ENCODE assay signal across 1 cellular context in the genomic region with DNA sequence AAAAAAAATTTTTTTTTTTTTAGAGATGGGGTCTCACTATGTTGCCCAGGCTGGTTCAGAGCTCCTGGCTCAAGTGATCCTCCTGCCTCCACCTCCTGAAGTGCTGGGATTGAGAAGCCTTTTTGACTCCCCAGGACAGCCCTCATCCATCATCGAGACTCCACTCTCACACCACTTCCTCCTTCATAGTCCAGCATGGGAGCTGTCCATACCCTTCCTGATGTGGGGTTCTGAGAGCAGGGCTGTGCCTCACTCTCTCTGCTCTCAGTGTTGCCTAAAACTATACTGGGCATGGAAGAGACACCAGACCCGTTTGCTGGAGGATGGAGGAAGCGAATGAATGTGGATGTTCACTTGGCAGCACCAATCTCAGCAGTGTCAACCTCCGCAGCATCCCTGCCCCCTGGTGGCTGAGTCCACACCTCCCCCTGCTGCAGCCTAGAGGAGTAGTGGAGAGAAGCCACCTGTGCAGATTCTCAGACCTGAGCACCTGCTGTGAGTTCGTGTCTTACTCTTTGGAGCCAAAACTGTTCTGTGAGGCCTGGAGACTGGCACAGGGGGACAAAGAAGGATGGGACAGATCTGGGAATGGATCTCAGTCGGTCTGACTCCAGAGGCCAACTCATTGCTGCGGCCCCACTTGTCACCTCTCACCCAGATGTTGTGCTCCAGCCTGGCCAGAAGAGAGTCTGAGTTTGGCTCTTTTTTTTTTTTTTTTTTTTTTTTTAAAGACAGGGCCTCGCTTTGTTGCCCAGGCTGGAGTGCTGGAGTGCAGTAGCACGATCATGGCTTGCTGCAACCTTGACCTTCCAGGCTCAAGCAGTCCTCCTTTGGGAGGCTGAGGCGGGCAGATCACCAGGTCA.
TF ChIP-seq lines count a peak whose summit lies in the region.

No MANE protein-coding gene starts in this region.

TF ChIP-seq in H1, 55 proteins besides CTCF, POLR2A, EP300 and RAD21:
- TF ChIP-seq, protein P1, sequence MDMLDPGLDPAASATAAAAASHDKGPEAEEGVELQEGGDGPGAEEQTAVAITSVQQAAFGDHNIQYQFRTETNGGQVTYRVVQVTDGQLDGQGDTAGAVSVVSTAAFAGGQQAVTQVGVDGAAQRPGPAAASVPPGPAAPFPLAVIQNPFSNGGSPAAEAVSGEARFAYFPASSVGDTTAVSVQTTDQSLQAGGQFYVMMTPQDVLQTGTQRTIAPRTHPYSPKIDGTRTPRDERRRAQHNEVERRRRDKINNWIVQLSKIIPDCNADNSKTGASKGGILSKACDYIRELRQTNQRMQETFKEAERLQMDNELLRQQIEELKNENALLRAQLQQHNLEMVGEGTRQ (IDR thresholded peaks at IDR 0.05; ENCODE audit: low read length) = no peak
- TF ChIP-seq GTF2F1 (IDR thresholded peaks at IDR 0.05; ENCODE audit: borderline replicate concordance, low read depth, low read length) (no peak), HDAC6 (IDR thresholded peaks at IDR 0.05; ENCODE audit: low read depth, low read length) (no peak), EZH2 (IDR thresholded peaks at IDR 0.05; ENCODE audit: low read depth, low read length, severe bottlenecking) (no peak), CEBPB (IDR thresholded peaks at IDR 0.05; ENCODE audit: low read depth, low read length) (no peak), TCF12 (IDR thresholded peaks at IDR 0.05; ENCODE audit: low read depth, low read length) (peak; percentile 89; the same call in 1 of the 2 replicates), SP1 (IDR thresholded peaks at IDR 0.05; ENCODE audit: low read depth, low read length) (no peak), YY1 (IDR thresholded peaks at IDR 0.05; ENCODE audit: low read depth, low read length) (0 out of 2 replicates have a peak, but pooled peaks have one; percentile 30), SP4 (IDR thresholded peaks at IDR 0.05; ENCODE audit: low read length) (no peak), JUND (IDR thresholded peaks at IDR 0.05; ENCODE audit: low read length) (no peak), RBBP5 (IDR thresholded peaks at IDR 0.05; ENCODE audit: borderline replicate concordance, low read depth, low read length) (no peak), POLR2AphosphoS5 (IDR thresholded peaks at IDR 0.05; ENCODE audit: low read depth, low read length) (no peak), TAF7 (optimal IDR thresholded peaks at IDR 0.05; ENCODE audit: borderline replicate concordance, low read depth, low read length) (no peak), SUZ12 (IDR thresholded peaks at IDR 0.05; ENCODE audit: low read length) (no peak), HDAC2 (IDR thresholded peaks at IDR 0.05; ENCODE audit: borderline replicate concordance in 1 of 2, low read depth in 2 of 2, low read length in 2 of 2) (no peak)
- TF ChIP-seq, protein P2, sequence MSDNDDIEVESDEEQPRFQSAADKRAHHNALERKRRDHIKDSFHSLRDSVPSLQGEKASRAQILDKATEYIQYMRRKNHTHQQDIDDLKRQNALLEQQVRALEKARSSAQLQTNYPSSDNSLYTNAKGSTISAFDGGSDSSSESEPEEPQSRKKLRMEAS (IDR thresholded peaks at IDR 0.05) = peak; percentile 47; the same call in 1 of the 2 replicates
- TF ChIP-seq, protein P3, sequence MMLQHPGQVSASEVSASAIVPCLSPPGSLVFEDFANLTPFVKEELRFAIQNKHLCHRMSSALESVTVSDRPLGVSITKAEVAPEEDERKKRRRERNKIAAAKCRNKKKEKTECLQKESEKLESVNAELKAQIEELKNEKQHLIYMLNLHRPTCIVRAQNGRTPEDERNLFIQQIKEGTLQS (IDR thresholded peaks at IDR 0.05; ENCODE audit: insufficient read depth, low read depth, low read length) = no peak
- TF ChIP-seq, protein P4, sequence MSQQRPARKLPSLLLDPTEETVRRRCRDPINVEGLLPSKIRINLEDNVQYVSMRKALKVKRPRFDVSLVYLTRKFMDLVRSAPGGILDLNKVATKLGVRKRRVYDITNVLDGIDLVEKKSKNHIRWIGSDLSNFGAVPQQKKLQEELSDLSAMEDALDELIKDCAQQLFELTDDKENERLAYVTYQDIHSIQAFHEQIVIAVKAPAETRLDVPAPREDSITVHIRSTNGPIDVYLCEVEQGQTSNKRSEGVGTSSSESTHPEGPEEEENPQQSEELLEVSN (IDR thresholded peaks at IDR 0.05) = no peak
